Comparison of ENCODE assay signal across 1 cellular context in the genomic region with DNA sequence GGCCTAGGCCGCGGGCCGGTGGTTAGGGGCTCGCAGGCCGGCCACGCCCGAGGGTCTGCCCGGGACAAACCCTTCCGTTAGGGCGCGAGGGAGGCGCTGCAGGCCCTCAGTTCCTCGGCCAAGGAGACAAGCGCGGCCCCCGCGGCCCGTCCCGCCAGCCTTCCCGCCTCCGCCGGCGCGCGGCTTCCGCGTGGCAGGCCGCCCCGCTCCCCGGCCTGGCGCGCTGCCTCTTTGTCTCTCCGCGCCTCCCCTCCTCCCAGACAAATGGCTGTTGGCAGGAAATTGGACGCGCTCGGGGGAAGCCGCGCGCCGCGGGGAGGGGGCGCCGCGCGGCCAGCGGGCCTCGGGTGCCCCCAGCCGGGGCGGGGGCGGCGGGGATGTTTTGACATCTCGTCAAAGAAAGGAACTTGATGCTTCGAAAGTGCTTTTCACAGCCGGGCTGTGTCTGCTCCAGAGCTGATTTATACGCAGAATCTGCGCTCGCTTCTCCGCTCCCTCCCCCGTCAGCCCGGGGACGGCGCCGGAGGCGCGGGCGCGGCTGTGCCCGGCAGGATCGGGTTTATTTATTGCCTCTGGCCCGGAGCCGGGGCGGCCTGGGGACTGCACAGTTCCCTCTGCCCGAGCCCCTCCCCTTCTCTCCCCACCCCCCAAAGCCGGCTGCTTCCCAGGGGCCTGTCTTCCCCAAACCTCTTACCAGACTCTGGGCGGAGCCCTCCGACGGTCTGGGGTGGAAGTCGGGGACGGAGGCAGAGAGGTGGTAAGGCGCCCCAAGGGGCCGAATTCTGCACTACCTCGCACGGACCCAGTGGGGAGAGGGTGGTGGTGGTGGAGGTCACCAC.
TF ChIP-seq lines count a peak whose summit lies in the region.

No MANE protein-coding gene starts in this region.

TF ChIP-seq in WTC11, 78 proteins besides CTCF, POLR2A, EP300 and RAD21 (continued from another document):
- TF ChIP-seq, protein P1, sequence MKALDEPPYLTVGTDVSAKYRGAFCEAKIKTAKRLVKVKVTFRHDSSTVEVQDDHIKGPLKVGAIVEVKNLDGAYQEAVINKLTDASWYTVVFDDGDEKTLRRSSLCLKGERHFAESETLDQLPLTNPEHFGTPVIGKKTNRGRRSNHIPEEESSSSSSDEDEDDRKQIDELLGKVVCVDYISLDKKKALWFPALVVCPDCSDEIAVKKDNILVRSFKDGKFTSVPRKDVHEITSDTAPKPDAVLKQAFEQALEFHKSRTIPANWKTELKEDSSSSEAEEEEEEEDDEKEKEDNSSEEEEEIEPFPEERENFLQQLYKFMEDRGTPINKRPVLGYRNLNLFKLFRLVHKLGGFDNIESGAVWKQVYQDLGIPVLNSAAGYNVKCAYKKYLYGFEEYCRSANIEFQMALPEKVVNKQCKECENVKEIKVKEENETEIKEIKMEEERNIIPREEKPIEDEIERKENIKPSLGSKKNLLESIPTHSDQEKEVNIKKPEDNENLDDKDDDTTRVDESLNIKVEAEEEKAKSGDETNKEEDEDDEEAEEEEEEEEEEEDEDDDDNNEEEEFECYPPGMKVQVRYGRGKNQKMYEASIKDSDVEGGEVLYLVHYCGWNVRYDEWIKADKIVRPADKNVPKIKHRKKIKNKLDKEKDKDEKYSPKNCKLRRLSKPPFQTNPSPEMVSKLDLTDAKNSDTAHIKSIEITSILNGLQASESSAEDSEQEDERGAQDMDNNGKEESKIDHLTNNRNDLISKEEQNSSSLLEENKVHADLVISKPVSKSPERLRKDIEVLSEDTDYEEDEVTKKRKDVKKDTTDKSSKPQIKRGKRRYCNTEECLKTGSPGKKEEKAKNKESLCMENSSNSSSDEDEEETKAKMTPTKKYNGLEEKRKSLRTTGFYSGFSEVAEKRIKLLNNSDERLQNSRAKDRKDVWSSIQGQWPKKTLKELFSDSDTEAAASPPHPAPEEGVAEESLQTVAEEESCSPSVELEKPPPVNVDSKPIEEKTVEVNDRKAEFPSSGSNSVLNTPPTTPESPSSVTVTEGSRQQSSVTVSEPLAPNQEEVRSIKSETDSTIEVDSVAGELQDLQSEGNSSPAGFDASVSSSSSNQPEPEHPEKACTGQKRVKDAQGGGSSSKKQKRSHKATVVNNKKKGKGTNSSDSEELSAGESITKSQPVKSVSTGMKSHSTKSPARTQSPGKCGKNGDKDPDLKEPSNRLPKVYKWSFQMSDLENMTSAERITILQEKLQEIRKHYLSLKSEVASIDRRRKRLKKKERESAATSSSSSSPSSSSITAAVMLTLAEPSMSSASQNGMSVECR (CRISPR knock-in tag; IDR thresholded peaks at IDR 0.05; ENCODE audit: borderline replicate concordance): no peak
- TF ChIP-seq SMAD3 (CRISPR knock-in tag; IDR thresholded peaks at IDR 0.05; ENCODE audit: borderline replicate concordance) (no peak), TEAD4 (CRISPR knock-in tag; IDR thresholded peaks at IDR 0.05) (no peak), SOX15 (CRISPR knock-in tag; IDR thresholded peaks at IDR 0.05) (no peak), ZNF263 (CRISPR knock-in tag; IDR thresholded peaks at IDR 0.05; ENCODE audit: low read depth) (no peak), CREB1 (CRISPR knock-in tag; IDR thresholded peaks at IDR 0.05) (no peak), SMAD4 (CRISPR knock-in tag; IDR thresholded peaks at IDR 0.05) (no peak), JUN (CRISPR knock-in tag; IDR thresholded peaks at IDR 0.05) (no peak), RORB (CRISPR knock-in tag; IDR thresholded peaks at IDR 0.05) (no peak), NR1H2 (CRISPR knock-in tag; IDR thresholded peaks at IDR 0.05) (no peak), GTF2I (CRISPR knock-in tag; conservative IDR thresholded peaks at IDR 0.05) (no peak), NR3C1 (CRISPR knock-in tag; conservative IDR thresholded peaks at IDR 0.05; ENCODE audit: low read depth) (no peak), ZNF416 (CRISPR knock-in tag; IDR thresholded peaks at IDR 0.05) (peak; percentile 85), ZBTB21 (CRISPR knock-in tag; IDR thresholded peaks at IDR 0.05; ENCODE audit: borderline replicate concordance) (no peak), HMGA2 (CRISPR knock-in tag; IDR thresholded peaks at IDR 0.05) (no peak), EMX1 (CRISPR knock-in tag; IDR thresholded peaks at IDR 0.05) (0 out of 2 replicates have a peak, but pooled peaks have one; percentile 70), GABPB1 (CRISPR knock-in tag; IDR thresholded peaks at IDR 0.05) (no peak), KAT7 (CRISPR knock-in tag; IDR thresholded peaks at IDR 0.05; ENCODE audit: borderline replicate concordance) (no peak)
- TF ChIP-seq, protein P2, sequence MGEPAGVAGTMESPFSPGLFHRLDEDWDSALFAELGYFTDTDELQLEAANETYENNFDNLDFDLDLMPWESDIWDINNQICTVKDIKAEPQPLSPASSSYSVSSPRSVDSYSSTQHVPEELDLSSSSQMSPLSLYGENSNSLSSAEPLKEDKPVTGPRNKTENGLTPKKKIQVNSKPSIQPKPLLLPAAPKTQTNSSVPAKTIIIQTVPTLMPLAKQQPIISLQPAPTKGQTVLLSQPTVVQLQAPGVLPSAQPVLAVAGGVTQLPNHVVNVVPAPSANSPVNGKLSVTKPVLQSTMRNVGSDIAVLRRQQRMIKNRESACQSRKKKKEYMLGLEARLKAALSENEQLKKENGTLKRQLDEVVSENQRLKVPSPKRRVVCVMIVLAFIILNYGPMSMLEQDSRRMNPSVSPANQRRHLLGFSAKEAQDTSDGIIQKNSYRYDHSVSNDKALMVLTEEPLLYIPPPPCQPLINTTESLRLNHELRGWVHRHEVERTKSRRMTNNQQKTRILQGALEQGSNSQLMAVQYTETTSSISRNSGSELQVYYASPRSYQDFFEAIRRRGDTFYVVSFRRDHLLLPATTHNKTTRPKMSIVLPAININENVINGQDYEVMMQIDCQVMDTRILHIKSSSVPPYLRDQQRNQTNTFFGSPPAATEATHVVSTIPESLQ (CRISPR knock-in tag; IDR thresholded peaks at IDR 0.05): no peak
- TF ChIP-seq, protein P3, sequence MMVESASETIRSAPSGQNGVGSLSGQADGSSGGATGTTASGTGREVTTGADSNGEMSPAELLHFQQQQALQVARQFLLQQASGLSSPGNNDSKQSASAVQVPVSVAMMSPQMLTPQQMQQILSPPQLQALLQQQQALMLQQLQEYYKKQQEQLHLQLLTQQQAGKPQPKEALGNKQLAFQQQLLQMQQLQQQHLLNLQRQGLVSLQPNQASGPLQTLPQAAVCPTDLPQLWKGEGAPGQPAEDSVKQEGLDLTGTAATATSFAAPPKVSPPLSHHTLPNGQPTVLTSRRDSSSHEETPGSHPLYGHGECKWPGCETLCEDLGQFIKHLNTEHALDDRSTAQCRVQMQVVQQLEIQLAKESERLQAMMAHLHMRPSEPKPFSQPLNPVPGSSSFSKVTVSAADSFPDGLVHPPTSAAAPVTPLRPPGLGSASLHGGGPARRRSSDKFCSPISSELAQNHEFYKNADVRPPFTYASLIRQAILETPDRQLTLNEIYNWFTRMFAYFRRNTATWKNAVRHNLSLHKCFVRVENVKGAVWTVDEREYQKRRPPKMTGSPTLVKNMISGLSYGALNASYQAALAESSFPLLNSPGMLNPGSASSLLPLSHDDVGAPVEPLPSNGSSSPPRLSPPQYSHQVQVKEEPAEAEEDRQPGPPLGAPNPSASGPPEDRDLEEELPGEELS (CRISPR knock-in tag; IDR thresholded peaks at IDR 0.05): peak; percentile 69; the same call in 1 of the 2 replicates
- TF ChIP-seq, protein P4, sequence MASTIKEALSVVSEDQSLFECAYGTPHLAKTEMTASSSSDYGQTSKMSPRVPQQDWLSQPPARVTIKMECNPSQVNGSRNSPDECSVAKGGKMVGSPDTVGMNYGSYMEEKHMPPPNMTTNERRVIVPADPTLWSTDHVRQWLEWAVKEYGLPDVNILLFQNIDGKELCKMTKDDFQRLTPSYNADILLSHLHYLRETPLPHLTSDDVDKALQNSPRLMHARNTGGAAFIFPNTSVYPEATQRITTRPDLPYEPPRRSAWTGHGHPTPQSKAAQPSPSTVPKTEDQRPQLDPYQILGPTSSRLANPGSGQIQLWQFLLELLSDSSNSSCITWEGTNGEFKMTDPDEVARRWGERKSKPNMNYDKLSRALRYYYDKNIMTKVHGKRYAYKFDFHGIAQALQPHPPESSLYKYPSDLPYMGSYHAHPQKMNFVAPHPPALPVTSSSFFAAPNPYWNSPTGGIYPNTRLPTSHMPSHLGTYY (CRISPR knock-in tag; IDR thresholded peaks at IDR 0.05): no peak
- TF ChIP-seq, protein P5, sequence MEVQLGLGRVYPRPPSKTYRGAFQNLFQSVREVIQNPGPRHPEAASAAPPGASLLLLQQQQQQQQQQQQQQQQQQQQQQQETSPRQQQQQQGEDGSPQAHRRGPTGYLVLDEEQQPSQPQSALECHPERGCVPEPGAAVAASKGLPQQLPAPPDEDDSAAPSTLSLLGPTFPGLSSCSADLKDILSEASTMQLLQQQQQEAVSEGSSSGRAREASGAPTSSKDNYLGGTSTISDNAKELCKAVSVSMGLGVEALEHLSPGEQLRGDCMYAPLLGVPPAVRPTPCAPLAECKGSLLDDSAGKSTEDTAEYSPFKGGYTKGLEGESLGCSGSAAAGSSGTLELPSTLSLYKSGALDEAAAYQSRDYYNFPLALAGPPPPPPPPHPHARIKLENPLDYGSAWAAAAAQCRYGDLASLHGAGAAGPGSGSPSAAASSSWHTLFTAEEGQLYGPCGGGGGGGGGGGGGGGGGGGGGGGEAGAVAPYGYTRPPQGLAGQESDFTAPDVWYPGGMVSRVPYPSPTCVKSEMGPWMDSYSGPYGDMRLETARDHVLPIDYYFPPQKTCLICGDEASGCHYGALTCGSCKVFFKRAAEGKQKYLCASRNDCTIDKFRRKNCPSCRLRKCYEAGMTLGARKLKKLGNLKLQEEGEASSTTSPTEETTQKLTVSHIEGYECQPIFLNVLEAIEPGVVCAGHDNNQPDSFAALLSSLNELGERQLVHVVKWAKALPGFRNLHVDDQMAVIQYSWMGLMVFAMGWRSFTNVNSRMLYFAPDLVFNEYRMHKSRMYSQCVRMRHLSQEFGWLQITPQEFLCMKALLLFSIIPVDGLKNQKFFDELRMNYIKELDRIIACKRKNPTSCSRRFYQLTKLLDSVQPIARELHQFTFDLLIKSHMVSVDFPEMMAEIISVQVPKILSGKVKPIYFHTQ (CRISPR knock-in tag; IDR thresholded peaks at IDR 0.05): 0 out of 2 replicates have a peak, but pooled peaks have one; percentile 56
- TF ChIP-seq, protein P6, sequence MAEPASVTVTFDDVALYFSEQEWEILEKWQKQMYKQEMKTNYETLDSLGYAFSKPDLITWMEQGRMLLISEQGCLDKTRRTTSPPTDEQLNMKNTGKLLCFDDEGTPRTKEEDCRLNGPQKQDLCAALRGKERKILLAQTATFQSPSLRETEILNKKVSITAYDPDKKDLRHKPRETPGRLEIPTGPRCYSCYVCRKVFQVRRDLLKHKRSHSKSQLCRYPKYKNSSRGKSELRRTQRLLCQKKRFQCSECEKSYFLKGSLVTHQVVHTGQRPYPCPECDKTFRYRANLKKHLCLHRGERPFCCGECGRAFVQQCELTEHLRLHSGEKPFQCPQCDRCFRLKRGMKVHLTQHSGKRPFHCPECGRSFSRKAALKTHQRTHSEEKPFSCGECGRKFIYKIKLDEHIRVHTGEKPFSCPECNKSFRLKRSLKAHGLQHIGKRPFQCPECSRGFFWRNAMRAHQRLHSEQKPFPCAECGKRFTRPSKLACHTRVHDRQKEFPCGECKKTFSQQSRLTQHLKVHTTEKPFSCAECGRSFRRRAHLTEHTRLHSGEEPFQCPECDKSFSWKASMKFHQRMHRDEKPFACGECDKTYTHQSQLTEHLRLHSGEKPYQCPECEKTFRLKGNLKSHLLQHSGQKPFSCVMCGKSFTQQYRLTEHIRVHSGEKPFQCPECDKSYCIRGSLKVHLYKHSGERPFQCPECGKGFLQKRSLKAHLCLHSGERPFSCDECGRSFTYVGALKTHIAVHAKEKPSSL (CRISPR knock-in tag; conservative IDR thresholded peaks at IDR 0.05): no peak
